8 cellular contexts compared by ENCODE assay signal in genomic region chr10:98202378-98202777, GRCh38.
"Had no signal": no experiment of that assay in that cellular context is flagged by ENCODE, and none has a peak within 500 bp of the region (broad histone marks: within the 10 kb centered on the region; RNA-seq: fewer than 3 reads in every experiment).

No MANE protein-coding gene starts in this region.

- FAIRE-seq: H1, HTR-8/SVneo, K562 had no signal

- H3K4me3 ChIP-seq: GM23338, HAP-1, K562 had no signal

- H3K36me3 ChIP-seq: HAP-1 had no signal

- DNase-seq: H7, HFFc6, IMR-90 had no signal

- H3K9me3 ChIP-seq: HAP-1 had no signal
